In genomic region chr17:48627242-48627597, GRCh38 we compare ENCODE assay signal across 17 cellular contexts. TPM values are rescaled to one million over a fixed set of nuclear protein-coding genes. Genes with fewer than 3 reads are reported as not detected.
DNase-seq lines count a peak whose midpoint lies in the region; ATAC-seq and TF ChIP-seq lines count a peak whose summit lies in the region.
"Had no signal": no experiment of that assay in that cellular context is flagged by ENCODE, and none has a peak within 500 bp of the region (broad histone marks: within the 10 kb centered on the region; RNA-seq: fewer than 3 reads in every experiment).

No MANE protein-coding gene starts in this region.

- no peak for DNase-seq in CD4-positive, CD25-positive, alpha-beta regulatory T cell
- DNase-seq in ELF-1 (ENCODE audit: low read depth, low spot score) (peak; percentile 4), naive B cell (no peak), AG20443 (ENCODE audit: low spot score) (no peak), coronary artery (ENCODE audit: low spot score) (no peak), T-helper 17 cell (no peak)
- DNase-seq: activated CD4-positive, alpha-beta T cell treated with anti-CD3 and anti-CD28 coated beads, Interleukin-2, amount 10 ng/mL, durations not matched to agents 7 days and 5 days; activated effector memory CD4-positive, alpha-beta T cell treated with Interleukin-2 at 50 U/mL for 16 hours; cortex of kidney; GM23248; left lung had no signal

- H3K4me3 Mint-ChIP-seq in CD4-positive, CD25-positive, alpha-beta regulatory T cell, result peak overlapping the region in 3 of 4 donors; percentile 3 to 84 (median 53)
- peak overlapping the region; percentile 79 for H3K4me3 Mint-ChIP-seq in activated T-helper 17 cell treated with anti-CD3 and anti-CD28 coated beads, Interleukin-2, amount 50 U/mL, for 72 hours
- H3K4me3 Mint-ChIP-seq in naive B cell (peak overlapping the region in 5 of 8 donors; percentile 56 to 86 (median 78)), T-helper 17 cell (no peak overlapping the region)

- H3K27ac Mint-ChIP-seq in CD4-positive, CD25-positive, alpha-beta regulatory T cell, result no peak overlapping the region
- H3K27ac Mint-ChIP-seq in activated T-helper 17 cell treated with anti-CD3 and anti-CD28 coated beads, Interleukin-2, amount 50 U/mL, for 72 hours, result no peak overlapping the region
- H3K27ac Mint-ChIP-seq in naive B cell, result peak overlapping the region in 1 of 6 donors; percentile 70
- H3K27ac Mint-ChIP-seq in T-helper 17 cell, result no peak overlapping the region
- H3K27ac Mint-ChIP-seq: activated CD4-positive, alpha-beta T cell treated with anti-CD3 and anti-CD28 coated beads, Interleukin-2, amount 10 ng/mL, durations not matched to agents 7 days and 5 days had no signal

- peaks cover 54% of the 10 kb centered on the region for H3K27me3 ChIP-seq in CD4-positive, CD25-positive, alpha-beta regulatory T cell (ENCODE audit: control insufficient read depth, insufficient read depth, low read length)

- H3K4me1 Mint-ChIP-seq in CD4-positive, CD25-positive, alpha-beta regulatory T cell, result peaks cover 0 to 21% (median 8%) of the 10 kb centered on the region in 4 donors
- H3K4me1 Mint-ChIP-seq in activated T-helper 17 cell treated with anti-CD3 and anti-CD28 coated beads, Interleukin-2, amount 50 U/mL, for 72 hours, result peaks cover 9% of the 10 kb centered on the region
- H3K4me1 Mint-ChIP-seq in naive B cell (peaks cover 15 to 18% (median 15%) of the 10 kb centered on the region in 3 donors), T-helper 17 cell (peaks cover 16% of the 10 kb centered on the region)

- TF ChIP-seq CTCF in coronary artery (IDR thresholded peaks at IDR 0.05), result no peak

- no peak for ATAC-seq in CD4-positive, CD25-positive, alpha-beta regulatory T cell (ENCODE audit: low read depth in 2 of 2)
- no peak for ATAC-seq in activated T-helper 17 cell treated with anti-CD3 and anti-CD28 coated beads, Interleukin-2, amount 50 U/mL, for 72 hours (replicated peaks)
- no peak for ATAC-seq in naive B cell (ENCODE audit: low read depth in 2 of 2)
- no peak for ATAC-seq in T-helper 17 cell
- ATAC-seq: left lung had no signal

- H3K4me1 ChIP-seq in CD4-positive, CD25-positive, alpha-beta regulatory T cell (ENCODE audit: control insufficient read depth, insufficient read depth, low read length, poor library complexity, severe bottlenecking), result peaks cover 27% of the 10 kb centered on the region

- H3K9me3 Mint-ChIP-seq in CD4-positive, CD25-positive, alpha-beta regulatory T cell, result peaks cover 0 to 2% (median 0%) of the 10 kb centered on the region in 7 donors
- H3K9me3 Mint-ChIP-seq in activated T-helper 17 cell treated with anti-CD3 and anti-CD28 coated beads, Interleukin-2, amount 50 U/mL, for 72 hours, result no peaks in the 10 kb centered on the region
- H3K9me3 Mint-ChIP-seq in naive B cell, result no peaks in the 10 kb centered on the region
- H3K9me3 Mint-ChIP-seq: activated CD4-positive, alpha-beta T cell treated with anti-CD3 and anti-CD28 coated beads, Interleukin-2, amount 10 ng/mL, durations not matched to agents 7 days and 5 days had no signal

- H3K4me3 ChIP-seq in CD4-positive, CD25-positive, alpha-beta regulatory T cell (ENCODE audit: low read depth, low read length), result no peak overlapping the region
- H3K4me3 ChIP-seq in coronary artery, result no peak overlapping the region
- H3K4me3 ChIP-seq: BLaER1, GM23248, left lung had no signal

- no peaks in the 10 kb centered on the region for H3K9me3 ChIP-seq in CD4-positive, CD25-positive, alpha-beta regulatory T cell (ENCODE audit: control insufficient read depth in 2 of 2, low read length in 2 of 2)
- H3K9me3 ChIP-seq in T-helper 17 cell (ENCODE audit: control insufficient read depth, low read length, poor library complexity, severe bottlenecking), result no peaks in the 10 kb centered on the region
- H3K9me3 ChIP-seq: BLaER1, left lung, suprapubic skin had no signal

- H3K27ac ChIP-seq in CD4-positive, CD25-positive, alpha-beta regulatory T cell (ENCODE audit: insufficient read depth, low read length, poor library complexity, severe bottlenecking), result no peak overlapping the region
- no peak overlapping the region for H3K27ac ChIP-seq in coronary artery
- H3K27ac ChIP-seq: BLaER1, GM23248, left lung, suprapubic skin had no signal

- H3K36me3 ChIP-seq in CD4-positive, CD25-positive, alpha-beta regulatory T cell (ENCODE audit: control insufficient read depth, insufficient read depth, low read length), result no peaks in the 10 kb centered on the region
- H3K36me3 ChIP-seq: BLaER1, left lung, suprapubic skin had no signal

- peaks cover 87% of the 10 kb centered on the region for H3K27me3 Mint-ChIP-seq in CD4-positive, CD25-positive, alpha-beta regulatory T cell
- peaks cover 78% of the 10 kb centered on the region for H3K27me3 Mint-ChIP-seq in activated T-helper 17 cell treated with anti-CD3 and anti-CD28 coated beads, Interleukin-2, amount 50 U/mL, for 72 hours
- H3K27me3 Mint-ChIP-seq in naive B cell, result peaks cover 85 to 95% (median 94%) of the 10 kb centered on the region in 3 donors
- H3K27me3 Mint-ChIP-seq in T-helper 17 cell, result peaks cover 90% of the 10 kb centered on the region

- no peaks in the 10 kb centered on the region for H3K36me3 Mint-ChIP-seq in CD4-positive, CD25-positive, alpha-beta regulatory T cell
- H3K36me3 Mint-ChIP-seq in activated T-helper 17 cell treated with anti-CD3 and anti-CD28 coated beads, Interleukin-2, amount 50 U/mL, for 72 hours (ENCODE audit: low read depth), result no peaks in the 10 kb centered on the region
- peaks cover 0 to under 1% of the 10 kb centered on the region in 2 donors for H3K36me3 Mint-ChIP-seq in naive B cell
- H3K36me3 Mint-ChIP-seq in T-helper 17 cell (ENCODE audit: low read depth), result peaks cover 5% of the 10 kb centered on the region

RNA-seq across cellular contexts. Expression of gene HOXB9, which starts 1.1 kb away (rescaled TPM):
- 0.25 TPM for total RNA-seq in CD4-positive, CD25-positive, alpha-beta regulatory T cell
- polyA plus RNA-seq in CD4-positive, CD25-positive, alpha-beta regulatory T cell, result not detected
- total RNA-seq in activated T-helper 17 cell treated with anti-CD3 and anti-CD28 coated beads, Interleukin-2, amount 50 U/mL, for 72 hours, result under 1 TPM; 0.40 to 0.58 TPM
- polyA plus RNA-seq in naive B cell (ENCODE audit: low read depth in 6 of 6), result not detected
- total RNA-seq in T-helper 17 cell, result under 1 TPM in 1 of 2 donors, not detected in 1; 0.16 TPM
- total RNA-seq: activated CD4-positive, alpha-beta T cell treated with anti-CD3 and anti-CD28 coated beads, Interleukin-2, amount 10 ng/mL, durations not matched to agents 7 days and 5 days; GM23248; left lung; skeletal muscle tissue had no signal
- polyA plus RNA-seq: GM23248 had no signal

RNA-seq across cellular contexts. Expression of gene HOXB8, which starts 12.1 kb away (rescaled TPM):
- not detected for total RNA-seq in CD4-positive, CD25-positive, alpha-beta regulatory T cell
- not detected for polyA plus RNA-seq in CD4-positive, CD25-positive, alpha-beta regulatory T cell
- not detected for total RNA-seq in activated T-helper 17 cell treated with anti-CD3 and anti-CD28 coated beads, Interleukin-2, amount 50 U/mL, for 72 hours
- not detected for polyA plus RNA-seq in naive B cell (ENCODE audit: low read depth in 6 of 6)
- not detected for total RNA-seq in T-helper 17 cell
- total RNA-seq: activated CD4-positive, alpha-beta T cell treated with anti-CD3 and anti-CD28 coated beads, Interleukin-2, amount 10 ng/mL, durations not matched to agents 7 days and 5 days; GM23248; mucosa of gallbladder; skeletal muscle tissue; suprapubic skin had no signal
- polyA plus RNA-seq: esophagus, GM23248 had no signal

RNA-seq across cellular contexts. Expression of gene HOXB7, which starts 16.4 kb away (rescaled TPM):
- total RNA-seq in CD4-positive, CD25-positive, alpha-beta regulatory T cell, result 2.1 TPM
- polyA plus RNA-seq in CD4-positive, CD25-positive, alpha-beta regulatory T cell, result 1 to 10 TPM in 3 of 4 donors, under 1 TPM in 1; 0.77 to 7.2 (median 2.1) TPM
- total RNA-seq in activated T-helper 17 cell treated with anti-CD3 and anti-CD28 coated beads, Interleukin-2, amount 50 U/mL, for 72 hours, result under 1 TPM in 1 of 2 donors, not detected in 1; 0.95 TPM
- under 1 TPM in 2 of 6 donors, not detected in 4; 0.24 to 0.58 TPM for polyA plus RNA-seq in naive B cell (ENCODE audit: low read depth in 6 of 6)
- under 1 TPM in 1 of 2 donors, not detected in 1; 0.82 TPM for total RNA-seq in T-helper 17 cell

RNA-seq across cellular contexts. Expression of gene HOXB6, which starts 22.4 kb away (rescaled TPM):
- total RNA-seq in CD4-positive, CD25-positive, alpha-beta regulatory T cell, result not detected
- not detected for polyA plus RNA-seq in CD4-positive, CD25-positive, alpha-beta regulatory T cell
- total RNA-seq in activated T-helper 17 cell treated with anti-CD3 and anti-CD28 coated beads, Interleukin-2, amount 50 U/mL, for 72 hours, result under 1 TPM; 0.37 to 0.39 TPM
- not detected for polyA plus RNA-seq in naive B cell (ENCODE audit: low read depth in 6 of 6)
- not detected for total RNA-seq in T-helper 17 cell
- total RNA-seq: activated CD4-positive, alpha-beta T cell treated with anti-CD3 and anti-CD28 coated beads, Interleukin-2, amount 10 ng/mL, durations not matched to agents 7 days and 5 days; skeletal muscle tissue had no signal

RNA-seq across cellular contexts. Expression of gene HOXB5, which starts 33.6 kb away (rescaled TPM):
- not detected for total RNA-seq in CD4-positive, CD25-positive, alpha-beta regulatory T cell
- not detected for polyA plus RNA-seq in CD4-positive, CD25-positive, alpha-beta regulatory T cell
- total RNA-seq in activated T-helper 17 cell treated with anti-CD3 and anti-CD28 coated beads, Interleukin-2, amount 50 U/mL, for 72 hours, result not detected
- polyA plus RNA-seq in naive B cell (ENCODE audit: low read depth in 6 of 6), result not detected
- not detected for total RNA-seq in T-helper 17 cell
- total RNA-seq: activated CD4-positive, alpha-beta T cell treated with anti-CD3 and anti-CD28 coated beads, Interleukin-2, amount 10 ng/mL, durations not matched to agents 7 days and 5 days; skeletal muscle tissue had no signal
